8 cellular contexts compared by ENCODE assay signal in genomic region chr3:171810278-171811058, GRCh38. TPM values are rescaled to one million over a fixed set of nuclear protein-coding genes. Genes with fewer than 3 reads are reported as not detected.
DNase-seq lines count a peak whose midpoint lies in the region; ATAC-seq and TF ChIP-seq lines count a peak whose summit lies in the region.

PLD1 (minus strand) TSS chr3:171810483; CDS start chr3:171738051, 72,432 bp downstream.

- H3K9me3 ChIP-seq in ES-I3 (ENCODE audit: control insufficient read depth, insufficient read depth, low read length) (no peaks in the 10 kb centered on the region), iPS-18c (ENCODE audit: control insufficient read depth, insufficient read depth, low read length) (no peaks in the 10 kb centered on the region), sigmoid colon (no peaks in the 10 kb centered on the region), OCI-LY7 (ENCODE audit: low read length) (no peaks in the 10 kb centered on the region)

- H3K36me3 Mint-ChIP-seq in IgD-negative memory B cell, result no peaks in the 10 kb centered on the region

- H3K27ac ChIP-seq in sigmoid colon (peak within 1 kb of the TSS; percentile 76 to 94 (median 82)), OCI-LY7 (ENCODE audit: low read depth, low read length, poor library complexity, severe bottlenecking) (no peak within 1 kb of the TSS)

- no peak within 1 kb of the TSS for H3K27ac Mint-ChIP-seq in IgD-negative memory B cell

- peaks cover 27% of the 10 kb centered on the region for H3K27me3 Mint-ChIP-seq in IgD-negative memory B cell

- CTCF ChIA-PET in OCI-LY7 (lab: Charles Lee; ENCODE audit: unreplicated experiment), result no interaction called here

- peak within 1 kb of the TSS; percentile 16 to 84 (median 76) for H3K4me3 Mint-ChIP-seq in IgD-negative memory B cell

- peak within 1 kb of the TSS; percentile 76 for H3K4me3 ChIP-seq in iPS-18c (ENCODE audit: insufficient read depth, low read depth, low read length)
- H3K4me3 ChIP-seq in sigmoid colon, result peak within 1 kb of the TSS; percentile 33 to 73 (median 56)
- no peak within 1 kb of the TSS for H3K4me3 ChIP-seq in OCI-LY7 (ENCODE audit: low read depth, low read length, poor library complexity, severe bottlenecking)

- no peaks in the 10 kb centered on the region for H3K36me3 ChIP-seq in ES-I3 (ENCODE audit: insufficient read depth, low read length)
- no peaks in the 10 kb centered on the region for H3K36me3 ChIP-seq in sigmoid colon
- H3K36me3 ChIP-seq in OCI-LY7 (ENCODE audit: insufficient read depth, low read length), result no peaks in the 10 kb centered on the region

- H3K4me1 ChIP-seq in ES-I3 (ENCODE audit: insufficient read depth, low read length) (peaks cover 5% of the 10 kb centered on the region; the same call in 1 of the 2 replicates), sigmoid colon (peaks cover 0 to 12% (median 6%) of the 10 kb centered on the region in 4 donors), OCI-LY7 (ENCODE audit: insufficient read depth, low read length, poor library complexity, severe bottlenecking) (no peaks in the 10 kb centered on the region)

- H3K4me2 ChIP-seq in OCI-LY7 (ENCODE audit: low read length), result no peak within 1 kb of the TSS

- peak within 1 kb of the TSS; percentile 60 for H3K9ac ChIP-seq in ES-I3 (ENCODE audit: low read depth, low read length)

- H3K79me2 ChIP-seq in OCI-LY7 (ENCODE audit: insufficient read depth, low read depth, low read length), result no peaks in the 10 kb centered on the region

- ATAC-seq in GM21576 (IDR thresholded peaks at IDR 0.05; ENCODE audit: unreplicated experiment), result peak; percentile 50

- TF ChIP-seq POLR2A in sigmoid colon (IDR thresholded peaks at IDR 0.05), result peak in 1 of 2 donors; percentile 52

- TF ChIP-seq CTCF in sigmoid colon (IDR thresholded peaks at IDR 0.05) (no peak), OCI-LY7 (conservative IDR thresholded peaks at IDR 0.05; ENCODE audit: low read length) (no peak)

- no peaks in the 10 kb centered on the region for H4K20me1 ChIP-seq in OCI-LY7 (ENCODE audit: insufficient read depth, low read length)

- no peak for TF ChIP-seq EP300 in sigmoid colon (IDR thresholded peaks at IDR 0.05)

- no peak within 1 kb of the TSS for H2AFZ ChIP-seq in OCI-LY7 (ENCODE audit: low read length)

- POLR2A ChIA-PET in OCI-LY7 (lab: Charles Lee), result no interaction called here

- 2 to 6% methylated on average over 58 of the region's 58 CpGs for whole genome bisulfite sequencing in sigmoid colon, 2 donors

- no peaks in the 10 kb centered on the region for H3K27me3 ChIP-seq in sigmoid colon

- in situ Hi-C loops in T47D (cut with HindIII; ENCODE audit: low pct_unique_long_range_greater_than_20kb, low sequenced_read_pairs), result no loop called here

- H3K9me2 ChIP-seq in OCI-LY7 (ENCODE audit: insufficient read depth, low read length), result no peaks in the 10 kb centered on the region

- intact Hi-C loops in sigmoid colon (cut with DNase I), result no loop called here
- intact Hi-C loops in OCI-LY7 (cut with micrococcal nuclease; ENCODE audit: unreplicated experiment), result no loop called here

- H3K4me1 Mint-ChIP-seq in IgD-negative memory B cell, result peaks cover 0 to 7% (median 7%) of the 10 kb centered on the region in 3 donors

- H3K9me3 Mint-ChIP-seq in IgD-negative memory B cell, result peaks cover 0 to 2% (median 0%) of the 10 kb centered on the region in 3 donors

- DNase-seq in SW480 (ENCODE audit: low spot score) (peak; percentile 89), T47D (ENCODE audit: low read depth in 1 of 2, low spot score in 1 of 2) (peak; percentile 95 to 98), sigmoid colon (peak; percentile 91), OCI-LY7 (ENCODE audit: low spot score) (no peak)

- BruUV-seq in OCI-LY7 (replicated peaks; lab: Mats Ljungman, UMichigan), result no TSS peak

RNA-seq across cellular contexts. Expression of gene PLD1, which starts in this region (rescaled TPM):
- polyA plus RNA-seq in IgD-negative memory B cell, result not detected
- 10 to 100 TPM in 2 of 4 donors, 1 to 10 TPM in 2; 8.6 to 19.9 (median 10.8) TPM for total RNA-seq in sigmoid colon
- 10 to 100 TPM; 12.2 to 24.3 (median 16.2) TPM for polyA plus RNA-seq in sigmoid colon
- not detected in 2 replicates for total RNA-seq in OCI-LY7 (2014; rRNA removed; shearing (Covaris generic))
- total RNA-seq in OCI-LY7 (2022), result not detected in 2 replicates

Comparison
In these comparisons a context has a peak if more than half of its experiments do, and no peak if none do; other contexts are left out.
1. RNA of gene PLD1 (total RNA-seq): 8.6 to 19.9 TPM in sigmoid colon; not detected in OCI-LY7; every median in the first group is over 4 times any median in the second.
2. RNA of gene PLD1 (polyA plus RNA-seq): 12.2 to 24.3 TPM in sigmoid colon; not detected in IgD-negative memory B cell (single experiment); every median in the first group is over 10 times any median in the second.